Comparison of ENCODE assay signal across 19 cellular contexts in genomic region chr18:39938678-39939077, GRCh38.
"Had no signal": no experiment of that assay in that cellular context is flagged by ENCODE, and none has a peak within 500 bp of the region (broad histone marks: within the 10 kb centered on the region; RNA-seq: fewer than 3 reads in every experiment).

No MANE protein-coding gene starts in this region.

- DNase-seq: activated CD4-positive, alpha-beta T cell treated with anti-CD3 and anti-CD28 coated beads, Interleukin-2, amount 10 ng/mL, durations not matched to agents 7 days and 5 days; activated CD4-positive, CD25-positive, alpha-beta regulatory T cell treated with anti-CD3 and anti-CD28 coated beads, Interleukin-2, amount 50 U/mL, for 72 hours; activated CD8-positive, alpha-beta memory T cell treated with anti-CD3 and anti-CD28 coated beads, Interleukin-2, amount 10 ng/mL, durations not matched to agents 7 days and 5 days; activated CD8-positive, alpha-beta T cell treated with anti-CD3 and anti-CD28 coated beads for 36 hours; activated gamma-delta T cell; activated T-cell treated with anti-CD3 and anti-CD28 coated beads for 4 hours; aorta; dermis blood vessel endothelial cell; effector memory CD4-positive, alpha-beta T cell; gastrocnemius medialis; head of caudate nucleus; hypothalamus; midbrain; natural killer cell; stimulated activated CD4-positive, alpha-beta T cell treated with anti-CD3 and anti-CD28 coated beads, Interleukin-4, amount 100 ng/mL, for 24 hours; stimulated activated naive CD4-positive, alpha-beta T cell treated with Interleukin-2 at 50 U/mL for 16 hours; upper lobe of left lung had no signal

- H3K27me3 ChIP-seq: gastrocnemius medialis, upper lobe of left lung had no signal

- H3K36me3 ChIP-seq: gastrocnemius medialis, prostate gland, upper lobe of left lung had no signal

- H3K27ac ChIP-seq: gastrocnemius medialis, prostate gland, upper lobe of left lung, VCaP had no signal

- H3K4me3 ChIP-seq: gastrocnemius medialis, prostate gland, upper lobe of left lung had no signal

- H3K9me3 ChIP-seq: gastrocnemius medialis, prostate gland, upper lobe of left lung had no signal

- H3K4me1 ChIP-seq: gastrocnemius medialis, prostate gland, upper lobe of left lung had no signal
